Comparison of ENCODE assay signal across 8 cellular contexts in the genomic region with DNA sequence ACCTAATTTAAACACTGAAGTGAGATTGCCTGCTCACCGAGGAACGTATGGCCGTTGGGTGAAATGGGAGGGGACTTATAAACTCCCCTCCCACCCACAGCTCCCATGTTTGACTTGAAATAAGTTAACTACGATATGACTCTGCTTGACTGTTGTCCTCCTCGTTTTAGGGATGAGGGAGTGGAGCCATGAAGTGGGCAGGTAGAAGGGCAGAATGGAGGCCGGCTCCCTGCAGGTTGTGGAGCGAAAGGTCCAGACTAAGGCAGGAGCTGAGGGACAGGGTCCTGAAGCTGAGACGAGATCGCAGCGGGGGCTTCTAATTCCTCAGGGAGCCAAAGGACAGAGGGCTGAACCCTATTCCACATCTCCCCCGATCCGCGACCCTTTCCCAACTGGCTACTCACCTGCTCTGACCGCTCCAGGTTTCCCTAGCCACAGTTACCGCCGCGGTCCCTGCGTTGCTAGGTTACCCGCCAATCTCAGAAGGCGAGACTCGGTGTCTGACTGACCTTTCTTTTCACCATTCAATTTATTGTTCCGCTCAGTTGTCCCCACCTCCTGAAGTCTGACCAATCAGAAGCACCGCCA. TPM values are rescaled to one million over a fixed set of nuclear protein-coding genes. Genes with fewer than 3 reads are reported as not detected.
DNase-seq lines count a peak whose midpoint lies in the region; ATAC-seq and TF ChIP-seq lines count a peak whose summit lies in the region.

No MANE protein-coding gene starts in this region.

- H3K27me3 Mint-ChIP-seq in CD14-positive monocyte (ENCODE audit: low read depth in 3 of 3) (no peaks in the 10 kb centered on the region), activated B cell treated with CpG ODN at 0.5 μM for 24 hours (no peaks in the 10 kb centered on the region)

- H3K4me1 ChIP-seq in HCT116 (ENCODE audit: control insufficient read depth in 1 of 2, insufficient read depth in 2 of 2, low read length in 2 of 2): peaks cover 20 to 42% of the 10 kb centered on the region in 2 experiments
- peaks cover 10% of the 10 kb centered on the region; the same call in 1 of the 2 replicates for H3K4me1 ChIP-seq in iPS-20b (ENCODE audit: insufficient read depth, low read length)
- H3K4me1 ChIP-seq in thymus (ENCODE audit: control insufficient read depth, insufficient read depth, low read length): peaks cover 27% of the 10 kb centered on the region

- H3K9me3 Mint-ChIP-seq in CD14-positive monocyte (no peaks in the 10 kb centered on the region), activated B cell treated with CpG ODN at 0.5 μM for 24 hours (no peaks in the 10 kb centered on the region)

- CTCF ChIA-PET in HCT116 (lab: Charles Lee) (interaction anchor here (0.9 kb wide), 1 partner anchor 228 kb away, joined by 4 read pairs; no protein-coding TSS in a partner anchor), activated B cell treated with CpG ODN at 0.5 μM for 24 hours (lab: Charles Lee) (interaction anchor here (1.2 to 3.3 kb wide), 4 partner anchors 9 to 23 kb away, joined by 5 to 23 read pairs (median 6); no protein-coding TSS in a partner anchor)

- H3K27me3 ChIP-seq in HCT116 (ENCODE audit: insufficient read depth, low read length): no peaks in the 10 kb centered on the region
- H3K27me3 ChIP-seq in iPS-20b (ENCODE audit: insufficient read depth, low read length): no peaks in the 10 kb centered on the region
- H3K27me3 ChIP-seq in thymus (ENCODE audit: control insufficient read depth, insufficient read depth): no peaks in the 10 kb centered on the region

- TF ChIP-seq RAD21 in HCT116 (IDR thresholded peaks at IDR 0.05; ENCODE audit: low read depth): no peak

- DNase-seq in CD14-positive monocyte (ENCODE audit: low spot score): no peak
- DNase-seq in HCT116 (ENCODE audit: low read depth, low spot score): no peak
- no peak for DNase-seq in activated B cell treated with CpG ODN at 0.5 μM for 24 hours
- no peak for DNase-seq in sciatic nerve (ENCODE audit: low spot score)

- H4K20me1 ChIP-seq in HCT116 (ENCODE audit: insufficient read depth): no peaks in the 10 kb centered on the region

- no peaks in the 10 kb centered on the region for H3K9me2 ChIP-seq in HCT116 (ENCODE audit: insufficient read depth)

- ATAC-seq in HCT116 (peak; percentile 7), activated B cell treated with CpG ODN at 0.5 μM for 24 hours (ENCODE audit: low read depth) (no peak), sciatic nerve (no peak), HG02970 (IDR thresholded peaks at IDR 0.05; ENCODE audit: low FRiP score, unreplicated experiment) (no peak)
- no peak for ATAC-seq in activated CD4-positive, CD25-positive, alpha-beta regulatory T cell treated with anti-CD3 and anti-CD28 coated beads, Interleukin-2, amount 50 U/mL, for 24 hours

- H3K4me3 Mint-ChIP-seq in CD14-positive monocyte (peak overlapping the region; percentile 89 to 96), activated B cell treated with CpG ODN at 0.5 μM for 24 hours (peak overlapping the region; percentile 94)

- H3K9ac ChIP-seq in HCT116 (ENCODE audit: low read length) (peak overlapping the region; percentile 63), iPS-20b (ENCODE audit: low read depth, low read length) (peak overlapping the region; percentile 66; the same call in 1 of the 2 replicates)

- H3K27ac Mint-ChIP-seq in CD14-positive monocyte: peak overlapping the region; percentile 87 to 94 (median 91)
- peak overlapping the region; percentile 94 for H3K27ac Mint-ChIP-seq in activated B cell treated with CpG ODN at 0.5 μM for 24 hours

- H3K9me3 ChIP-seq in HCT116 (ENCODE audit: control insufficient read depth in 1 of 2, insufficient read depth in 1 of 2, low read depth in 1 of 2, low read length in 2 of 2) (no peaks in the 10 kb centered on the region), iPS-20b (ENCODE audit: insufficient read depth, low read depth, low read length) (no peaks in the 10 kb centered on the region), thymus (ENCODE audit: control insufficient read depth) (no peaks in the 10 kb centered on the region)

- no peak for TF ChIP-seq POLR2A in HCT116 (IDR thresholded peaks at IDR 0.05; ENCODE audit: borderline replicate concordance, extremely low read depth, insufficient read depth, insufficient read length)

- H3K36me3 Mint-ChIP-seq in CD14-positive monocyte (peaks cover 0 to 5% of the 10 kb centered on the region in 2 donors), activated B cell treated with CpG ODN at 0.5 μM for 24 hours (ENCODE audit: low read depth) (peaks cover 8% of the 10 kb centered on the region)

- peak overlapping the region; percentile 75 for H3K4me2 ChIP-seq in HCT116 (ENCODE audit: low read length)

- WGBS in thymus: under 1% methylated on average over 23 of the region's 23 CpGs

- no peak for TF ChIP-seq CTCF in CD14-positive monocyte (IDR thresholded peaks at IDR 0.05)
- TF ChIP-seq CTCF in HCT116 (IDR thresholded peaks at IDR 0.05 in 2 of 3, conservative IDR thresholded peaks at IDR 0.05 in 1 of 3; ENCODE audit: borderline replicate concordance in 1 of 3, insufficient read depth in 1 of 3, low read depth in 2 of 3, low read length in 2 of 3): no peak
- no peak for TF ChIP-seq CTCF in activated B cell treated with CpG ODN at 0.5 μM for 24 hours (IDR thresholded peaks at IDR 0.05)

- H3K4me1 Mint-ChIP-seq in CD14-positive monocyte (peaks cover 54% of the 10 kb centered on the region), activated B cell treated with CpG ODN at 0.5 μM for 24 hours (peaks cover 45% of the 10 kb centered on the region)

- no peaks in the 10 kb centered on the region for H3K36me3 ChIP-seq in HCT116 (ENCODE audit: control insufficient read depth in 1 of 2, insufficient read depth in 2 of 2, low read length in 2 of 2)
- no peaks in the 10 kb centered on the region for H3K36me3 ChIP-seq in iPS-20b (ENCODE audit: insufficient read depth, low read depth, low read length)
- no peaks in the 10 kb centered on the region for H3K36me3 ChIP-seq in thymus (ENCODE audit: control insufficient read depth, insufficient read depth)

- H3K27ac ChIP-seq in HCT116 (ENCODE audit: low read depth, low read length) (peak overlapping the region; percentile 17; the same call in 1 of the 2 replicates), iPS-20b (ENCODE audit: low read length) (no peak overlapping the region), thymus (ENCODE audit: low read depth) (peak overlapping the region; percentile 26)

- peaks cover 24% of the 10 kb centered on the region for H3K79me2 ChIP-seq in HCT116 (ENCODE audit: insufficient read depth, low read length)

- peak overlapping the region; percentile 64 to 73 for H3K4me3 ChIP-seq in HCT116 (replicated peaks in 1 of 2; ENCODE audit: low read depth in 1 of 2, low read length in 2 of 2)
- peak overlapping the region; percentile 79 for H3K4me3 ChIP-seq in iPS-20b (ENCODE audit: low read length)
- peak overlapping the region; percentile 52 for H3K4me3 ChIP-seq in thymus (ENCODE audit: low read length)

- POLR2A ChIA-PET in HCT116 (lab: Charles Lee) (interaction anchor here (1.0 to 1.9 kb wide), 8 partner anchors 12 to 227 kb away, joined by 3 to 7 read pairs (median 5); a partner anchor contains a TSS), activated B cell treated with CpG ODN at 0.5 μM for 24 hours (lab: Charles Lee) (interaction anchor here (0.9 to 7.7 kb wide), 7 partner anchors 10 to 35 kb away, joined by 5 to 287 read pairs (median 54); a partner anchor contains a TSS)

- RAD21 ChIA-PET in HCT116 (lab: Charles Lee; ENCODE audit: low non-redundant PET in 1 of 2, low total read pairs in 2 of 2, uncharacterized antibody in 2 of 2, unreplicated experiment in 2 of 2): no interaction called here

- BruUV-seq in HCT116 (replicated peaks; lab: Mats Ljungman, UMichigan): TSS peak; percentile 78

- no peak overlapping the region for H2AFZ ChIP-seq in HCT116 (ENCODE audit: low read depth, low read length, poor library complexity, severe bottlenecking)

- intact Hi-C loops in CD14-positive monocyte (cut with micrococcal nuclease): no loop called here
- intact Hi-C loops in HCT116 (cut with micrococcal nuclease): no loop called here
- intact Hi-C loops in activated B cell treated with CpG ODN at 0.5 μM for 24 hours (cut with micrococcal nuclease): loop anchor here (1.0 kb wide), 5 partner anchors 9 to 138 kb away; a partner anchor contains a TSS
- intact Hi-C loops in sciatic nerve (cut with DNase I): no loop called here

TF ChIP-seq in HCT116, 20 proteins besides CTCF, POLR2A, EP300 and RAD21:
- no peak for TF ChIP-seq CEBPB (IDR thresholded peaks at IDR 0.05; ENCODE audit: low read depth)
- TF ChIP-seq ZFX (IDR thresholded peaks at IDR 0.05): no peak
- TF ChIP-seq JUND (IDR thresholded peaks at IDR 0.05): no peak
- TF ChIP-seq SIN3A (IDR thresholded peaks at IDR 0.05; ENCODE audit: low read depth): peak; percentile 0; the same call in 1 of the 2 replicates
- TF ChIP-seq POLR2AphosphoS5 (IDR thresholded peaks at IDR 0.05; ENCODE audit: low read depth, low read length): peak; percentile 29; the same call in 1 of the 2 replicates
TF ChIP-seq in HCT116: peak in this region for 2.

RNA-seq across cellular contexts. Expression of a gene that starts 0.6 kb away (rescaled TPM):
- polyA plus RNA-seq in CD14-positive monocyte (10 to 100 TPM; 20.4 to 34.9 TPM), thymus (16.7 TPM)
- total RNA-seq in HCT116 (2021; ENCODE audit: unreplicated experiment) (29.7 TPM), activated B cell treated with CpG ODN at 0.5 μM for 24 hours (107 and 126 TPM in 2 replicates), sciatic nerve (90.6 TPM)
- polyA plus RNA-seq in HCT116 (2012): 23.5 and 29.4 TPM in 2 replicates

RNA-seq across cellular contexts. Expression of a gene that starts 35.2 kb away (rescaled TPM):
- 10 to 100 TPM; 16.4 to 17.6 TPM for polyA plus RNA-seq in CD14-positive monocyte
- 20.7 TPM for total RNA-seq in HCT116 (2021; ENCODE audit: unreplicated experiment)
- 14.2 and 15.8 TPM in 2 replicates for polyA plus RNA-seq in HCT116 (2012)
- total RNA-seq in activated B cell treated with CpG ODN at 0.5 μM for 24 hours: 15.5 and 18.2 TPM in 2 replicates
- polyA plus RNA-seq in thymus: 8.5 TPM
- total RNA-seq in sciatic nerve: 7.8 TPM

RNA-seq across cellular contexts. Expression of a gene that starts 35.4 kb away (rescaled TPM):
- polyA plus RNA-seq in CD14-positive monocyte (10 to 100 TPM in 1 of 2 donors, 1 to 10 TPM in 1; 7.9 to 13.6 TPM), thymus (49.8 TPM)
- total RNA-seq in HCT116 (2021; ENCODE audit: unreplicated experiment) (110 TPM), activated B cell treated with CpG ODN at 0.5 μM for 24 hours (115 TPM in 2 replicates), sciatic nerve (43.9 TPM)
- polyA plus RNA-seq in HCT116 (2012): 69.3 and 81.2 TPM in 2 replicates
